Comparison of ENCODE assay signal across 13 cellular contexts in genomic region chr12:108282160-108282559, GRCh38. TPM values are rescaled to one million over a fixed set of nuclear protein-coding genes. Genes with fewer than 3 reads are reported as not detected.
DNase-seq lines count a peak whose midpoint lies in the region; ATAC-seq, FAIRE-seq and TF ChIP-seq lines count a peak whose summit lies in the region.
"Had no signal": no experiment of that assay in that cellular context is flagged by ENCODE, and none has a peak within 500 bp of the region (broad histone marks: within the 10 kb centered on the region; RNA-seq: fewer than 3 reads in every experiment).

No MANE protein-coding gene starts in this region.

- peaks cover 0 to 7% (median 0%) of the 10 kb centered on the region in 11 experiments; a peak in 1 of 22 replicates for H3K27me3 ChIP-seq in BLaER1 treated with 17β-estradiol and CSF1 and Interleukin-3, amounts not matched to agents 10 nM and 100 nM
- H3K27me3 ChIP-seq in MM.1S (replicated peaks; ENCODE audit: insufficient read depth, low read length) (no peaks in the 10 kb centered on the region), H1 (replicated peaks in 1 of 4; ENCODE audit: control insufficient read depth in 3 of 4, extremely low read depth in 1 of 4, insufficient read depth in 3 of 4, low read length in 3 of 4) (no peaks in the 10 kb centered on the region), upper lobe of left lung (no peaks in the 10 kb centered on the region)
- H3K27me3 ChIP-seq: BE2C had no signal

- no peaks in the 10 kb centered on the region for H3K36me3 ChIP-seq in BLaER1 treated with 17β-estradiol and CSF1 and Interleukin-3, amounts not matched to agents 10 nM and 100 nM
- no peaks in the 10 kb centered on the region for H3K36me3 ChIP-seq in MM.1S (replicated peaks; ENCODE audit: insufficient read depth, low read length)
- no peaks in the 10 kb centered on the region for H3K36me3 ChIP-seq in H1 (ENCODE audit: control insufficient read depth in 2 of 4, insufficient read depth in 4 of 4, low read length in 3 of 4)
- no peaks in the 10 kb centered on the region for H3K36me3 ChIP-seq in upper lobe of left lung
- H3K36me3 ChIP-seq: BE2C, HAP-1 had no signal

- no peak overlapping the region for H2AFZ ChIP-seq in MM.1S (ENCODE audit: low read length)
- no peak overlapping the region for H2AFZ ChIP-seq in H1 (ENCODE audit: low read length)

- TF ChIP-seq RAD21 in H1 (IDR thresholded peaks at IDR 0.05 in 1 of 2, conservative IDR thresholded peaks at IDR 0.05 in 1 of 2; ENCODE audit: low read depth in 2 of 2, low read length in 2 of 2) = no peak

- no peak overlapping the region for H3K4ac ChIP-seq in H1 (replicated peaks; ENCODE audit: insufficient read length, low read depth, low read length)

- H2BK12ac ChIP-seq in H1 (ENCODE audit: low read depth, low read length) = peak overlapping the region; percentile 4; the same call in 1 of the 2 replicates

- H3K56ac ChIP-seq in H1 (replicated peaks; ENCODE audit: insufficient read length, low read depth, low read length) = no peak overlapping the region

- H3K79me2 ChIP-seq in MM.1S (ENCODE audit: low read length) = no peaks in the 10 kb centered on the region
- H3K79me2 ChIP-seq in H1 (ENCODE audit: control insufficient read depth in 1 of 2, insufficient read depth in 2 of 2, low read length in 2 of 2) = no peaks in the 10 kb centered on the region

- no peak overlapping the region for H4K5ac ChIP-seq in H1 (ENCODE audit: insufficient read length, low read depth, low read length)

- peaks cover 0 to 13% (median 0%) of the 10 kb centered on the region in 11 experiments; a peak in 5 of 22 replicates for H4K20me1 ChIP-seq in BLaER1 treated with 17β-estradiol and CSF1 and Interleukin-3, amounts not matched to agents 10 nM and 100 nM
- H4K20me1 ChIP-seq in MM.1S (ENCODE audit: insufficient read depth, low read length) (no peaks in the 10 kb centered on the region), H1 (replicated peaks in 1 of 2; ENCODE audit: control insufficient read depth in 1 of 2, insufficient read depth in 2 of 2, low read length in 2 of 2) (no peaks in the 10 kb centered on the region)

- no peak overlapping the region for H3K23ac ChIP-seq in H1 (ENCODE audit: insufficient read length)

- H3K4me1 ChIP-seq in BLaER1 treated with 17β-estradiol and CSF1 and Interleukin-3, amounts not matched to agents 10 nM and 100 nM = peaks cover 14 to 26% (median 19%) of the 10 kb centered on the region in 10 experiments
- peaks cover 8% of the 10 kb centered on the region for H3K4me1 ChIP-seq in MM.1S (ENCODE audit: low read length)
- peaks cover 6 to 15% (median 9%) of the 10 kb centered on the region in 4 experiments for H3K4me1 ChIP-seq in H1 (replicated peaks in 1 of 4; ENCODE audit: control insufficient read depth in 3 of 4, insufficient read depth in 4 of 4, low read length in 3 of 4)
- peaks cover 5 to 18% (median 10%) of the 10 kb centered on the region in 4 donors for H3K4me1 ChIP-seq in upper lobe of left lung
- H3K4me1 ChIP-seq: BE2C, HAP-1 had no signal

- no peaks in the 10 kb centered on the region for H3K9me2 ChIP-seq in MM.1S (replicated peaks; ENCODE audit: insufficient read depth, low read length)

- H2AK5ac ChIP-seq in H1 (ENCODE audit: low read depth, low read length) = no peak overlapping the region

- H3F3A ChIP-seq in MM.1S (ENCODE audit: insufficient read depth, low read length) = no peaks in the 10 kb centered on the region

- no peak overlapping the region for H4K8ac ChIP-seq in H1 (ENCODE audit: extremely low read depth, insufficient read depth, low read length)

- TF ChIP-seq EP300 in H1 (IDR thresholded peaks at IDR 0.05; ENCODE audit: borderline replicate concordance in 1 of 2, low read depth in 2 of 2, low read length in 2 of 2) (no peak), upper lobe of left lung (IDR thresholded peaks at IDR 0.05) (no peak)

- TF ChIP-seq POLR2A in H1 (IDR thresholded peaks at IDR 0.05; ENCODE audit: control extremely low read depth in 1 of 2, low read depth in 2 of 2, low read length in 2 of 2) (no peak), upper lobe of left lung (IDR thresholded peaks at IDR 0.05) (no peak)

- H2BK5ac ChIP-seq in H1 (ENCODE audit: low read depth, low read length) = no peak overlapping the region

- H3K9ac ChIP-seq in BLaER1 treated with 17β-estradiol and CSF1 and Interleukin-3, amounts not matched to agents 10 nM and 100 nM = 0 out of 22 replicates have a peak overlapping the region, but pooled peaks of 1 of the 11 experiments have one; percentile 2
- H3K9ac ChIP-seq in MM.1S (ENCODE audit: low read length) (no peak overlapping the region), H1 (replicated peaks in 1 of 4; ENCODE audit: extremely low read depth in 1 of 4, low read depth in 3 of 4, low read length in 3 of 4) (no peak overlapping the region)

- ATAC-seq in upper lobe of left lung (ENCODE audit: low FRiP score in 2 of 2) (no peak), HG03196 (IDR thresholded peaks at IDR 0.05; ENCODE audit: unreplicated experiment) (no peak)

- WGBS in H1 (ENCODE audit: extremely low coverage in 1 of 2, insufficient coverage in 1 of 2, insufficient read length in 1 of 2, insufficient replicate concordance in 2 of 2, low coverage in 1 of 2, low lambda C conversion rate in 2 of 2, missing lambda C conversion rate in 1 of 2), 2 experiments = 83% methylated on average over 2 of the region's 2 CpGs; no CpG with 5 or more reads in 1 of the 2 experiments
- 29 to 39% methylated on average over 2 of the region's 2 CpGs for WGBS in upper lobe of left lung, 2 donors

- no peaks in the 10 kb centered on the region for H3K79me1 ChIP-seq in H1 (ENCODE audit: low read depth, low read length)

- peak overlapping the region; percentile 88; the same call in 1 of the 2 replicates for H2BK20ac ChIP-seq in H1 (ENCODE audit: low read length)

- peaks cover 2% of the 10 kb centered on the region; the same call in 1 of the 2 replicates for H3K23me2 ChIP-seq in H1 (ENCODE audit: low read depth, low read length)

- no peaks in the 10 kb centered on the region for H3K9me3 ChIP-seq in BLaER1 treated with 17β-estradiol and CSF1 and Interleukin-3, amounts not matched to agents 10 nM and 100 nM (replicated peaks in 1 of 11)
- H3K9me3 ChIP-seq in MM.1S (replicated peaks; ENCODE audit: insufficient read depth, low read length) (no peaks in the 10 kb centered on the region), H1 (ENCODE audit: insufficient read depth in 2 of 2, low read depth in 1 of 2, low read length in 1 of 2) (no peaks in the 10 kb centered on the region), upper lobe of left lung (no peaks in the 10 kb centered on the region)
- H3K9me3 ChIP-seq: BE2C, HAP-1 had no signal

- H3K14ac ChIP-seq in H1 (ENCODE audit: insufficient read length) = no peak overlapping the region

- POLR2A ChIA-PET in H1 (lab: Charles Lee; ENCODE audit: partially characterized antibody) = no interaction called here

- H3K27ac ChIP-seq in BLaER1 treated with 17β-estradiol and CSF1 and Interleukin-3, amounts not matched to agents 10 nM and 100 nM = peak overlapping the region in 2 of 11 experiments; percentile 40 to 44; a peak in 3 of 22 replicates
- H3K27ac ChIP-seq in MM.1S (ENCODE audit: low read length) (no peak overlapping the region), H1 (ENCODE audit: low read depth, low read length) (no peak overlapping the region), upper lobe of left lung (peak overlapping the region in 3 of 4 donors; percentile 12 to 40 (median 16))

- H3K18ac ChIP-seq in H1 (ENCODE audit: extremely low read depth, low read length) = no peak overlapping the region

- intact Hi-C loops in posterior vena cava (cut with DNase I) = no loop called here

- H4K91ac ChIP-seq in H1 (replicated peaks; ENCODE audit: insufficient read length, low read length) = no peak overlapping the region

- no peak overlapping the region for H2BK120ac ChIP-seq in H1 (replicated peaks; ENCODE audit: low read depth, low read length)

- FAIRE-seq in H1 (lab: Jason Lieb, UNC) = no peak
- FAIRE-seq: A204.1 had no signal

- DNase-seq in MM.1S (peak; percentile 40), H1 (ENCODE audit: low read depth in 1 of 2, low spot score in 2 of 2) (peak in 1 of 2 experiments; percentile 31), upper lobe of left lung (no peak), posterior vena cava (ENCODE audit: low spot score) (no peak), GM20000 (ENCODE audit: low spot score) (no peak)
- DNase-seq: BE2C, Calu3, DMS 273 treated with DMSO at 0.1 percent for 48 hours, GOT3 had no signal

- H3K4me2 ChIP-seq in BLaER1 treated with 17β-estradiol and CSF1 and Interleukin-3, amounts not matched to agents 10 nM and 100 nM = peak overlapping the region; percentile 43 to 88 (median 72)
- H3K4me2 ChIP-seq in MM.1S (ENCODE audit: low read depth, low read length) (peak overlapping the region; percentile 49; the same call in 1 of the 2 replicates), H1 (ENCODE audit: insufficient read depth in 1 of 2, low read depth in 2 of 2, low read length in 2 of 2) (no peak overlapping the region)

- CTCF ChIA-PET in H1 (lab: Charles Lee; ENCODE audit: partially characterized antibody) = interaction anchor here (0.7 to 1.5 kb wide), 3 partner anchors 15 to 215 kb away, joined by 3 to 4 read pairs (median 3); no protein-coding TSS in a partner anchor

- no peak overlapping the region for H2BK15ac ChIP-seq in H1 (ENCODE audit: low read length)

- TF ChIP-seq CTCF in MM.1S (IDR thresholded peaks at IDR 0.05; ENCODE audit: low read length) (no peak), H1 (IDR thresholded peaks at IDR 0.05; ENCODE audit: control extremely low read depth in 1 of 3, insufficient read depth in 1 of 3, low read depth in 1 of 3, low read length in 3 of 3) (no peak), upper lobe of left lung (IDR thresholded peaks at IDR 0.05) (no peak), GM20000 (IDR thresholded peaks at IDR 0.05; ENCODE audit: extremely low read depth, missing control alignments) (no peak)

- H3K4me3 ChIP-seq in BLaER1 treated with 17β-estradiol and CSF1 and Interleukin-3, amounts not matched to agents 10 nM and 100 nM = no peak overlapping the region
- no peak overlapping the region for H3K4me3 ChIP-seq in MM.1S (ENCODE audit: low read length)
- H3K4me3 ChIP-seq in H1 (ENCODE audit: extremely low read depth in 1 of 4, insufficient read depth in 2 of 4, low read depth in 3 of 4, low read length in 4 of 4) = no peak overlapping the region
- H3K4me3 ChIP-seq in upper lobe of left lung = no peak overlapping the region
- H3K4me3 ChIP-seq: HAP-1 had no signal

RNA-seq across cellular contexts. Expression of gene CMKLR1, which starts 57.0 kb away (rescaled TPM):
- total RNA-seq in H1 (2021; fragmentation: NEBNext Ultra II Directional; extraction: Animal tissue kit (Norgen Biotek cat#: 25700)) = 1.7 and 2.1 TPM in 2 replicates
- 2.8 and 2.9 TPM in 2 replicates for polyA plus RNA-seq in H1 (2011; rRNA removed)
- polyA plus RNA-seq in H1 (2011; cell fraction: cytosol; rRNA removed) = 1.3 TPM
- 1.8 TPM for polyA plus RNA-seq in H1 (2011; cell fraction: nucleus; rRNA removed)
- polyA plus RNA-seq in H1 (2012, experiment 1 of 2) = 0.69 to 2.0 TPM (median 1.2 TPM) in 4 replicates
- polyA plus RNA-seq in H1 (2012, experiment 2 of 2) = 0.59 TPM
- 1.4 TPM for polyA plus RNA-seq in H1 (2013, experiment 1 of 2)
- polyA plus RNA-seq in H1 (2013, experiment 2 of 2) = 1.7 TPM
- polyA minus RNA-seq in H1 (2011; rRNA and poly(A)+ RNA removed) = 10.8 and 12.2 TPM in 2 replicates
- 0.81 TPM for polyA minus RNA-seq in H1 (2011; cell fraction: cytosol; rRNA and poly(A)+ RNA removed)
- 1.7 TPM for polyA minus RNA-seq in H1 (2011; cell fraction: nucleus; rRNA and poly(A)+ RNA removed)
- total RNA-seq in upper lobe of left lung (10 to 100 TPM in 4 of 6 donors, 1 to 10 TPM in 2; 7.8 to 40.9 (median 19.9) TPM), posterior vena cava (10 to 100 TPM; 44.6 to 53.4 TPM)
- total RNA-seq: Calu3 had no signal

Comparison
In these comparisons a context has a peak if more than half of its experiments do, and no peak if none do; other contexts are left out.
1. H3K27ac ChIP-seq: peak in upper lobe of left lung (3 of 4); none in MM.1S (single experiment) and H1 (single experiment).
2. H3K4me2 ChIP-seq: peak in BLaER1 treated with 17β-estradiol and CSF1 and Interleukin-3, amounts not matched to agents 10 nM and 100 nM (11 of 11) and MM.1S (single experiment); none in H1 (0 of 2).